9 cellular contexts compared by ENCODE assay signal in the genomic region with DNA sequence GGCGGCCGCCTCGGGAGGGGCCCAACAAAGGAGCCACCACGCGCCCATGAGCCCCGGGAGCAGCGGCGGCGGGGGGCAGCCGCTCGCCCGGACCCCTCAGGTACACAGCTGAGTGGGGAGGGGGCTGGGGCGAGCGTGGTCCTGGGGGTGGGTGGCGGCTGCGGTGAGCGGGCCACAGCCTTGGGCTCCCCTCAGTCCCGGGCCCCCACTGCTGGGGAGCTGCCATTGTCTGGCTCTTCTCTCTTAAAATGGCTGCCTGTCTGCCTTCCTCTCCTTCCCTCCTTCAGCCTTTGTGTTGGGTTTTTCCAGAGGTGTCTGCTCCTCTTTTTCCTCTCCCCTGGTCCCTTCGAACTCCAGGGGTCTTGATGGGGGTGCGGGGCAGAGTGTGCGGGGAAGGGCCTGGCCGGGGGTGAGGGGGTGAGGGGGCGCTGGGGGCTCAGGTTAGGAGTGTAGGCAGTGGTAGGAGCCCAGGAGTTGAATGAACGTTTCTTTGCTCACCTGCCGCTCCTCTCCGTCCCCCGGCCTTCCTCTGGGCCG. TPM values are rescaled to one million over a fixed set of nuclear protein-coding genes. Genes with fewer than 3 reads are reported as not detected.
DNase-seq lines count a peak whose midpoint lies in the region; ATAC-seq and TF ChIP-seq lines count a peak whose summit lies in the region.
"Had no signal": no experiment of that assay in that cellular context is flagged by ENCODE, and none has a peak within 500 bp of the region (broad histone marks: within the 10 kb centered on the region; RNA-seq: fewer than 3 reads in every experiment).

No MANE protein-coding gene starts in this region.

- H3K36me3 ChIP-seq in Caco-2 (ENCODE audit: control insufficient read depth, insufficient read depth, low read length) (no peaks in the 10 kb centered on the region), KMS-11 (ENCODE audit: insufficient read depth) (no peaks in the 10 kb centered on the region), neuron (ENCODE audit: insufficient read depth, low read length) (no peaks in the 10 kb centered on the region)

- POLR2A ChIA-PET in Caco-2 (lab: Charles Lee): interaction anchor here (0.5 to 1.6 kb wide), 7 partner anchors 16 to 91 kb away, joined by 4 to 14 read pairs (median 7); partner anchors contain the start of gene PIGV

- H3K9ac ChIP-seq in KMS-11: peak overlapping the region; percentile 93

- H4K20me1 ChIP-seq in KMS-11 (ENCODE audit: insufficient read depth): peaks cover 15% of the 10 kb centered on the region

- intact Hi-C loops in Caco-2 (cut with micrococcal nuclease; ENCODE audit: unreplicated experiment) (loop anchor here (5.0 to 10.0 kb wide), 2 partner anchors 167 to 295 kb away; partner anchors contain the start of genes SFN and TRNP1), dorsolateral prefrontal cortex (cut with DNase I) (loop anchor here (2.0 to 10.0 kb wide), 4 partner anchors 25 to 585 kb away; partner anchors contain the start of genes HMGN2 (in 1 of the 2) and PDIK1L (in 1 of the 2)), posterior vena cava (cut with DNase I) (loop anchor here (5.0 kb wide), 2 partner anchors 75 to 90 kb away; partner anchors contain the start of gene PIGV (in 1 of the 2))

- H3K4me2 ChIP-seq in KMS-11: peak overlapping the region; percentile 94; the same call in 1 of the 2 replicates

- BruUV-seq in Caco-2 (replicated peaks; lab: Mats Ljungman, UMichigan): no TSS peak

- H3K36me3 Mint-ChIP-seq in Caco-2 (ENCODE audit: insufficient read depth, unreplicated experiment): peaks cover 29% of the 10 kb centered on the region

- no peaks in the 10 kb centered on the region for H3K27me3 Mint-ChIP-seq in Caco-2 (ENCODE audit: insufficient read depth, unreplicated experiment)

- CTCF ChIA-PET in Caco-2 (lab: Charles Lee): interaction anchor here (0.6 to 1.2 kb wide), 4 partner anchors 20 to 133 kb away, joined by 3 to 6 read pairs (median 4); no protein-coding TSS in a partner anchor

- H3K4me1 ChIP-seq in Caco-2 (peaks cover 54% of the 10 kb centered on the region), KMS-11 (ENCODE audit: low read depth, poor library complexity, severe bottlenecking) (peaks cover 57% of the 10 kb centered on the region), neuron (ENCODE audit: insufficient read depth, low read length) (peaks cover 57% of the 10 kb centered on the region)

- H3K9me3 Mint-ChIP-seq in Caco-2 (ENCODE audit: unreplicated experiment): no peaks in the 10 kb centered on the region
- H3K9me3 Mint-ChIP-seq: activated naive CD4-positive, alpha-beta T cell treated with anti-CD3 and anti-CD28 coated beads, Interleukin-2, amount 50 U/mL, for 72 hours had no signal

- TF ChIP-seq CTCF in Caco-2 (IDR thresholded peaks at IDR 0.05; ENCODE audit: insufficient read depth in 1 of 2, low read depth in 1 of 2, low read length in 1 of 2, severe bottlenecking in 1 of 2, unreplicated experiment in 1 of 2): no peak
- no peak for TF ChIP-seq CTCF in KMS-11 (conservative IDR thresholded peaks at IDR 0.05; ENCODE audit: low read depth, low read length)
- no peak for TF ChIP-seq CTCF in dorsolateral prefrontal cortex (IDR thresholded peaks at IDR 0.05 in 54 of 56, conservative IDR thresholded peaks at IDR 0.05 in 2 of 56; ENCODE audit: low read depth in 1 of 56, partially characterized antibody in 56 of 56)

- H3K4me3 Mint-ChIP-seq in Caco-2 (ENCODE audit: unreplicated experiment): no peak overlapping the region

- peak overlapping the region; percentile 80 for H3K27ac ChIP-seq in KMS-11
- peak overlapping the region; percentile 87 to 100 (median 98) for H3K27ac ChIP-seq in dorsolateral prefrontal cortex

- H3K27ac Mint-ChIP-seq in Caco-2 (ENCODE audit: unreplicated experiment): no peak overlapping the region
- H3K27ac Mint-ChIP-seq: activated naive CD4-positive, alpha-beta T cell treated with anti-CD3 and anti-CD28 coated beads, Interleukin-2, amount 50 U/mL, for 72 hours had no signal

- H3K79me2 ChIP-seq in KMS-11 (ENCODE audit: insufficient read depth, low read depth): peaks cover 54% of the 10 kb centered on the region

- H3K4me3 ChIP-seq in Caco-2 (ENCODE audit: low read depth, low read length) (peak overlapping the region; percentile 73), KMS-11 (IDR thresholded peaks at IDR 0.05; ENCODE audit: insufficient read depth, low read depth, low read length) (no peak overlapping the region), dorsolateral prefrontal cortex (peak overlapping the region; percentile 65 to 97 (median 89)), neuron (ENCODE audit: low read length) (peak overlapping the region; percentile 56)

- DNase-seq in Caco-2 (peak in 1 of 2 experiments; percentile 40), dorsolateral prefrontal cortex (no peak), posterior vena cava (ENCODE audit: low spot score) (no peak), NCI-H510A treated with DMSO at 0.1 percent for 48 hours (lab: John Stamatoyannopoulos, UW) (no peak), G401 (ENCODE audit: low spot score) (no peak)

- in situ Hi-C loops in G401 (cut with HindIII; ENCODE audit: low sequenced_read_pairs): no loop called here

- ATAC-seq in HG03097 (IDR thresholded peaks at IDR 0.05; ENCODE audit: low FRiP score, unreplicated experiment): no peak

- H3K9me3 ChIP-seq in Caco-2 (no peaks in the 10 kb centered on the region), neuron (ENCODE audit: low read length) (no peaks in the 10 kb centered on the region)

- peaks cover 17% of the 10 kb centered on the region for H3K4me1 Mint-ChIP-seq in Caco-2 (ENCODE audit: low read depth, unreplicated experiment)

- H2AFZ ChIP-seq in KMS-11 (ENCODE audit: low read depth) (no peak overlapping the region), neuron (ENCODE audit: low read depth, low read length) (no peak overlapping the region)

- H3K27me3 ChIP-seq in Caco-2 (replicated peaks; ENCODE audit: control insufficient read depth, insufficient read depth, low read length): no peaks in the 10 kb centered on the region
- no peaks in the 10 kb centered on the region for H3K27me3 ChIP-seq in KMS-11 (ENCODE audit: insufficient read depth, low read depth)
- H3K27me3 ChIP-seq in dorsolateral prefrontal cortex: no peaks in the 10 kb centered on the region
- H3K27me3 ChIP-seq in neuron (ENCODE audit: insufficient read depth, low read length): no peaks in the 10 kb centered on the region

RNA-seq across cellular contexts. Expression of gene ARID1A, which starts 1.7 kb away (rescaled TPM):
- total RNA-seq in Caco-2 (2022) (66.5 and 73.3 TPM in 2 replicates), dorsolateral prefrontal cortex (100 to 1,000 TPM in 34 of 120 experiments, 10 to 100 TPM in 86; 65.3 to 158 (median 93.3) TPM), posterior vena cava (10 to 100 TPM; 48.1 to 48.6 TPM)
- total RNA-seq in G401 (2014; rRNA removed; shearing (Covaris generic)): 14.3 and 21.5 TPM in 2 replicates
